10 cellular contexts compared by ENCODE assay signal in the genomic region with DNA sequence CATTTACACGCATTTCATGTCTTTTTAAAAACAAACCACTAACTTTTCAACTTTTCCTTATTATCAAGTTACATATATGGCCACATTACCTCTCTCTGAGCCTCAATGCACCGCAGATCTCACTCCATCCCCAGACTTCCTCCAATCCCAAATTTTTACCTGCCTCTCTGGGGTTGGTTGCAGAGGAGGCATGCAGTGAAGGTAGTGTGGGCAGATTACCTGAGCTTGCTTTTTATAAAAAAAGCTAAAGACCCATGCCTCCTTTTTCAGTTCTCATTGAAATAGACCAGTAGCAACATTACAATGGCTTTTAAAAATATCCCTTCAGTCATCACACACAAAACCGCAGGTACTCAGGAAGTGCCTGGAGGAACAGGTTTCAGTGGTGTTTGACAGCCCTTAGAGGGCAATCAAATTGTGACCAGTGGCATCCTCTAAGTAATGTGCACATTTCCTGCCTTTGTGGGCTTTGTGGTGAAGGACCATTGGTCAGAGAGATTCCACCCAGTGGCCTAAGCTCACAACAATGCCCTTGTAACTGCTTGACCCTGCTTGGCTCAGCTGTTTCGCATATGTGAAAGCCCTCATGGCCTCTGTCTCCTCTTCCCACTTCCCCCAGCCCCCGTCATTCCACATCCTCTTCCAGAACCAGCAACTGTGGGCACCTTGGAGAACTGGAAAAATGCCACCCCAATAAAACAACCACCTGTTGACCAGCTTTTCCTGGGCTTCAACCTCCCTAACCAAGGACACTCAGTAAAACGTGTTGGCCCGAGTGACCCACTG. TPM values are rescaled to one million over a fixed set of nuclear protein-coding genes. Genes with fewer than 3 reads are reported as not detected.
DNase-seq lines count a peak whose midpoint lies in the region; ATAC-seq lines count a peak whose summit lies in the region.
"Had no signal": no experiment of that assay in that cellular context is flagged by ENCODE, and none has a peak within 500 bp of the region (broad histone marks: within the 10 kb centered on the region; RNA-seq: fewer than 3 reads in every experiment).

No MANE protein-coding gene starts in this region.

- peaks cover 4% of the 10 kb centered on the region for H3K9me3 Mint-ChIP-seq in memory B cell
- H3K9me3 Mint-ChIP-seq in activated T-helper 1 cell treated with anti-CD3 and anti-CD28 coated beads, Interleukin-12 subunit alpha, Interleukin-12 subunit beta, Interleukin-2, Interleukin-4 antibody, amounts not matched to agents 30 ng/mL and 10 ng/mL and 1 ng/mL, durations not matched to agents 14 hours and 24 hours and 36 hours = peaks cover 14% of the 10 kb centered on the region

- no peaks in the 10 kb centered on the region for H3K36me3 Mint-ChIP-seq in memory B cell
- H3K36me3 Mint-ChIP-seq in activated T-helper 1 cell treated with anti-CD3 and anti-CD28 coated beads, Interleukin-12 subunit alpha, Interleukin-12 subunit beta, Interleukin-2, Interleukin-4 antibody, amounts not matched to agents 30 ng/mL and 10 ng/mL and 1 ng/mL, durations not matched to agents 14 hours and 24 hours and 36 hours (ENCODE audit: low read depth) = peaks cover 2% of the 10 kb centered on the region

- no peak overlapping the region for H3K27ac Mint-ChIP-seq in memory B cell
- H3K27ac Mint-ChIP-seq in activated T-helper 1 cell treated with anti-CD3 and anti-CD28 coated beads, Interleukin-12 subunit alpha, Interleukin-12 subunit beta, Interleukin-2, Interleukin-4 antibody, amounts not matched to agents 30 ng/mL and 10 ng/mL and 1 ng/mL, durations not matched to agents 14 hours and 24 hours and 36 hours = no peak overlapping the region
- H3K27ac Mint-ChIP-seq: T-helper 1 cell treated with Interleukin-12 subunit alpha and Interleukin-12 subunit beta and Interleukin-4 antibody, amounts not matched to agents 30 μg/mL and 1 μg/mL, for 36 hours had no signal

- DNase-seq in DMS153 (lab: John Stamatoyannopoulos, UW) (peak; percentile 14), DMS153 treated with DMSO at 0.1 percent for 48 hours (lab: John Stamatoyannopoulos, UW; ENCODE audit: unreplicated experiment) (no peak), NOMO-1 treated with dmso at 0.1 percent for 144 hours (lab: John Stamatoyannopoulos, UW; ENCODE audit: unreplicated experiment) (peak; percentile 22), memory B cell (ENCODE audit: low spot score in 2 of 2) (no peak), NCI-H446 (lab: John Stamatoyannopoulos, UW) (no peak), occipital lobe (lab: John Stamatoyannopoulos, UW) (no peak)
- DNase-seq in activated T-helper 1 cell treated with anti-CD3 and anti-CD28 coated beads, Interleukin-12 subunit alpha, Interleukin-12 subunit beta, Interleukin-2, Interleukin-4 antibody, amounts not matched to agents 30 ng/mL and 10 ng/mL and 1 ng/mL, durations not matched to agents 14 hours and 24 hours and 36 hours (ENCODE audit: low spot score) = no peak

- H3K27me3 Mint-ChIP-seq in memory B cell = peaks cover 15% of the 10 kb centered on the region
- H3K27me3 Mint-ChIP-seq in activated T-helper 1 cell treated with anti-CD3 and anti-CD28 coated beads, Interleukin-12 subunit alpha, Interleukin-12 subunit beta, Interleukin-2, Interleukin-4 antibody, amounts not matched to agents 30 ng/mL and 10 ng/mL and 1 ng/mL, durations not matched to agents 14 hours and 24 hours and 36 hours (ENCODE audit: insufficient read depth) = peaks cover 22% of the 10 kb centered on the region

- peak; percentile 88 for ATAC-seq in HG02852 (IDR thresholded peaks at IDR 0.05; ENCODE audit: unreplicated experiment)
- peak; percentile 27 for ATAC-seq in memory B cell (ENCODE audit: low read depth)

- intact Hi-C loops in activated T-helper 1 cell treated with anti-CD3 and anti-CD28 coated beads, Interleukin-12 subunit alpha, Interleukin-12 subunit beta, Interleukin-2, Interleukin-4 antibody, amounts not matched to agents 30 ng/mL and 10 ng/mL and 1 ng/mL, durations not matched to agents 14 hours and 24 hours and 36 hours (cut with micrococcal nuclease) = no loop called here

- H3K4me3 Mint-ChIP-seq in memory B cell = no peak overlapping the region
- H3K4me3 Mint-ChIP-seq in activated T-helper 1 cell treated with anti-CD3 and anti-CD28 coated beads, Interleukin-12 subunit alpha, Interleukin-12 subunit beta, Interleukin-2, Interleukin-4 antibody, amounts not matched to agents 30 ng/mL and 10 ng/mL and 1 ng/mL, durations not matched to agents 14 hours and 24 hours and 36 hours = no peak overlapping the region
- H3K4me3 Mint-ChIP-seq: T-helper 1 cell treated with Interleukin-12 subunit alpha and Interleukin-12 subunit beta and Interleukin-4 antibody, amounts not matched to agents 30 μg/mL and 1 μg/mL, for 36 hours had no signal

- peaks cover 6% of the 10 kb centered on the region for H3K4me1 Mint-ChIP-seq in memory B cell
- H3K4me1 Mint-ChIP-seq in activated T-helper 1 cell treated with anti-CD3 and anti-CD28 coated beads, Interleukin-12 subunit alpha, Interleukin-12 subunit beta, Interleukin-2, Interleukin-4 antibody, amounts not matched to agents 30 ng/mL and 10 ng/mL and 1 ng/mL, durations not matched to agents 14 hours and 24 hours and 36 hours (ENCODE audit: low read depth) = peaks cover 38% of the 10 kb centered on the region

RNA-seq across cellular contexts. Expression of a gene that starts 30.2 kb away (rescaled TPM):
- not detected for total RNA-seq in occipital lobe
- total RNA-seq in activated T-helper 1 cell treated with anti-CD3 and anti-CD28 coated beads, Interleukin-12 subunit alpha, Interleukin-12 subunit beta, Interleukin-2, Interleukin-4 antibody, amounts not matched to agents 30 ng/mL and 10 ng/mL and 1 ng/mL, durations not matched to agents 14 hours and 24 hours and 36 hours = not detected in 2 replicates
- total RNA-seq: thoracic aorta had no signal

Comparison
In these comparisons a context has a peak if more than half of its experiments do, and no peak if none do; other contexts are left out.
1. DNase-seq: peak in DMS153 (single experiment) and NOMO-1 treated with dmso at 0.1 percent for 144 hours (single experiment); none in DMS153 treated with DMSO at 0.1 percent for 48 hours (single experiment), memory B cell (0 of 2), NCI-H446 (0 of 2), occipital lobe (single experiment) and activated T-helper 1 cell treated with anti-CD3 and anti-CD28 coated beads, Interleukin-12 subunit alpha, Interleukin-12 subunit beta, Interleukin-2, Interleukin-4 antibody, amounts not matched to agents 30 ng/mL and 10 ng/mL and 1 ng/mL, durations not matched to agents 14 hours and 24 hours and 36 hours (single experiment).